ENCODE assay signal across 21 cellular contexts in the genomic region with DNA sequence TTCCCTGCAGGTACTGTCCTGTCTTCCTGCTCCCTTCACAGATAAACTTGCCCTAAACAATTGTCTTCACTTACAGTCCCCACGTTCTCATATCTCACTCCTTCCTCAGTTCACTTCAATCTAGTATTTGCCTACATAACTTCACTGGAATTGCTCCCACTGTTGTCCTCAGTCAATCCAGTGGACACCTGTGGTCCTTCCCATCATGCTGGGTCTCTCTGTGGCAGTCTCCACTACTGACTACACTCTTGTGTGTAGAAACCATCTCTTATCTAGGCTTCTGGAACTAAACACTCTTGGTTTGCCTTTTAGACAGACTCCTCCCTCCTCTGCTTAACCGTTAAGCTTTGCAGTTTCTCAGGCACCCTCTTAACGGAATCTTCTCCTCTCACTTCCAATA.
"Had no signal": no experiment of that assay in that cellular context is flagged by ENCODE, and none has a peak within 500 bp of the region (broad histone marks: within the 10 kb centered on the region; RNA-seq: fewer than 3 reads in every experiment).

No MANE protein-coding gene starts in this region.

- H3K27me3 ChIP-seq: brain microvascular endothelial cell, foreskin keratinocyte, right atrium auricular region, spleen had no signal

- H3K4me1 ChIP-seq: foreskin keratinocyte, lower lobe of right lung, parathyroid adenoma, psoas muscle, right atrium auricular region, spleen had no signal

- ATAC-seq: foreskin keratinocyte; left lobe of liver; lower lobe of right lung; naive thymus-derived CD4-positive, alpha-beta T cell had no signal

- H3K36me3 ChIP-seq: brain microvascular endothelial cell, lower lobe of right lung, right atrium auricular region, spleen, thoracic aorta had no signal

- H2AFZ ChIP-seq: parathyroid adenoma had no signal

- DNase-seq: activated CD4-positive, alpha-beta T cell treated with anti-CD3 and anti-CD28 coated beads for 4 hours; activated CD4-positive, alpha-beta T cell treated with anti-CD3 and anti-CD28 coated beads, Interleukin-2, amount 50 U/mL, for 48 hours; activated CD8-positive, alpha-beta memory T cell treated with anti-CD3 and anti-CD28 coated beads for 24 hours; activated effector memory CD4-positive, alpha-beta T cell treated with anti-CD3 and anti-CD28 coated beads, Interleukin-2, amount 50 U/mL, for 16 hours; activated naive CD4-positive, alpha-beta T cell treated with anti-CD3 and anti-CD28 coated beads for 36 hours; activated naive CD8-positive, alpha-beta T cell treated with anti-CD3 and anti-CD28 coated beads for 36 hours; activated T-cell treated with anti-CD3 and anti-CD28 coated beads, Interleukin-2, amount 50 U/mL, for 1 hour; amniotic stem cell; brain microvascular endothelial cell; caudate nucleus; foreskin keratinocyte; kidney glomerular epithelial cell; lower lobe of right lung; naive thymus-derived CD4-positive, alpha-beta T cell; psoas muscle; spleen; stimulated activated naive CD4-positive, alpha-beta T cell had no signal

- H3K79me2 ChIP-seq: parathyroid adenoma had no signal

- H3K27ac ChIP-seq: brain microvascular endothelial cell, foreskin keratinocyte, lower lobe of right lung, parathyroid adenoma, psoas muscle, right atrium auricular region, spleen, thoracic aorta had no signal

- H3K9ac ChIP-seq: parathyroid adenoma had no signal

- H3K4me3 ChIP-seq: lower lobe of right lung, psoas muscle, right atrium auricular region, spleen, thoracic aorta had no signal
